9 cellular contexts compared by ENCODE assay signal in the genomic region with DNA sequence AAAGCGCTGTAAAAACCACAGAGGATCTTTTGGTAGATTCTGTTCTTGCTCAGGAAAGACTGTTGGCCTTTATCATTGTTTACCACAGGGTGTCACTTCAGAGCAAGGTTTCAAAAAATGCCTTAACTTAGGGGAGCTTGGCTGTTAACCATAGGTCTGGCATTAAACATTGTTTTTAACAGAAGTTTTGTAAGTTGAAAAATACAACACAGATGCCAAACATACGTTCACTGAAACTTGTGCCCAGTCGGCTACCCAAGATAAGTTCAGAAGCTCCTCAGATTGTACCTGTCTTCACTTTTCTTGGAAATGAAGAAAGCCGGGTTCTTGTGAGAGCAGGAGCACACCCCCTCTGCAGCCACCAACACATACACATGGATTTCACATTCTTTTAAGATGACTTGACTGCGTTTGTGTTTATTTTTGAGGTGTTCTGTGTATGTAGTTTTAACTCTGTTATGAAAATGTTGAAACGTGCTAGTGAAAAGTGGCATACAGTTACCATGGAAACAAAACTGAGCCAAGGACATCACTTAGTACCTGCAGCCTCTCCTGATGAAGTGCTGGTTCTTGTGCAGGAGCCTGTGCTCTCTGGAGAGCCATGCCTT.
A peak's percentile ranks its signal among the peaks of the same experiment; 100 is the strongest.
DNase-seq lines count a peak whose midpoint lies in the region; ATAC-seq, FAIRE-seq and TF ChIP-seq lines count a peak whose summit lies in the region.
"Had no signal": no experiment of that assay in that cellular context is flagged by ENCODE, and none has a peak within 500 bp of the region (broad histone marks: within the 10 kb centered on the region; RNA-seq: fewer than 3 reads in every experiment).

No MANE protein-coding gene starts in this region.

- H3K9me1 ChIP-seq in keratinocyte (ENCODE audit: control insufficient read depth, extremely low read depth, insufficient read depth, low read length): no peaks in the 10 kb centered on the region

- no peaks in the 10 kb centered on the region for H3K4me1 Mint-ChIP-seq in T-helper 2 cell treated with Interferon-gamma antibody and Interleukin-4, amounts not matched to agents 5 μg/mL and 100 μg/mL, for 36 hours (ENCODE audit: low read depth)

- no peaks in the 10 kb centered on the region for H3K9me3 Mint-ChIP-seq in T-helper 2 cell treated with Interferon-gamma antibody and Interleukin-4, amounts not matched to agents 5 μg/mL and 100 μg/mL, for 36 hours
- H3K9me3 Mint-ChIP-seq in activated naive CD4-positive, alpha-beta T cell treated with anti-CD3 and anti-CD28 coated beads, Interleukin-2, amount 50 U/mL, for 72 hours: peaks cover 0 to 6% of the 10 kb centered on the region in 2 donors

- no peak overlapping the region for H3K4me3 Mint-ChIP-seq in T-helper 2 cell treated with Interferon-gamma antibody and Interleukin-4, amounts not matched to agents 5 μg/mL and 100 μg/mL, for 36 hours

- peak; percentile 97 for FAIRE-seq in keratinocyte (lab: Jason Lieb, UNC)

- no peaks in the 10 kb centered on the region for H3K36me3 ChIP-seq in keratinocyte (ENCODE audit: control insufficient read depth in 2 of 2, extremely low read depth in 1 of 2, insufficient read depth in 2 of 2, low read length in 2 of 2)

- no peak overlapping the region for H3K9ac ChIP-seq in keratinocyte (ENCODE audit: control insufficient read depth, extremely low read depth, insufficient read depth, low read length)

- no peak overlapping the region for H3K27ac Mint-ChIP-seq in T-helper 2 cell treated with Interferon-gamma antibody and Interleukin-4, amounts not matched to agents 5 μg/mL and 100 μg/mL, for 36 hours
- no peak overlapping the region for H3K27ac Mint-ChIP-seq in activated naive CD4-positive, alpha-beta T cell treated with anti-CD3 and anti-CD28 coated beads, Interleukin-2, amount 50 U/mL, for 72 hours

- no peaks in the 10 kb centered on the region for H4K20me1 ChIP-seq in keratinocyte (ENCODE audit: control insufficient read depth, extremely low read depth, insufficient read depth, low read length)

- no peaks in the 10 kb centered on the region for H3K36me3 Mint-ChIP-seq in T-helper 2 cell treated with Interferon-gamma antibody and Interleukin-4, amounts not matched to agents 5 μg/mL and 100 μg/mL, for 36 hours (ENCODE audit: low read depth)
- H3K36me3 Mint-ChIP-seq in activated naive CD4-positive, alpha-beta T cell treated with anti-CD3 and anti-CD28 coated beads, Interleukin-2, amount 50 U/mL, for 72 hours: no peaks in the 10 kb centered on the region

- dilution Hi-C loops in keratinocyte (cut with MboI; ENCODE audit: extremely low pct_ligation_motif_present, low sequenced_read_pairs): loop anchor here (25.0 kb wide), 1 partner anchor 111 kb away; no protein-coding TSS in a partner anchor

- DNase-seq in GM04504 (ENCODE audit: low read depth): peak; percentile 16
- peak; percentile 5 for DNase-seq in LoVo (ENCODE audit: low spot score)
- peak; percentile 7 for DNase-seq in amniotic stem cell (lab: John Stamatoyannopoulos, UW)
- DNase-seq in keratinocyte (ENCODE audit: low read depth, low spot score): no peak
- no peak for DNase-seq in T-helper 2 cell treated with Interferon-gamma antibody and Interleukin-4, amounts not matched to agents 5 μg/mL and 100 μg/mL, for 36 hours (ENCODE audit: low spot score)
- DNase-seq in activated CD4-positive, CD25-positive, alpha-beta regulatory T cell (lab: John Stamatoyannopoulos, UW): no peak
- DNase-seq in activated naive CD4-positive, alpha-beta T cell treated with anti-CD3 and anti-CD28 coated beads, Interleukin-2, amount 50 U/mL, for 72 hours (ENCODE audit: low spot score in 2 of 2): no peak

- no peaks in the 10 kb centered on the region for H3K79me2 ChIP-seq in keratinocyte (ENCODE audit: control insufficient read depth, insufficient read depth, low read length)

- no peak overlapping the region for H3K4me3 ChIP-seq in keratinocyte (ENCODE audit: control insufficient read depth in 2 of 3, extremely low read depth in 1 of 3, insufficient read depth in 2 of 3, low read depth in 1 of 3, low read length in 3 of 3)
- H3K4me3 ChIP-seq: SK-N-MC had no signal

- no peak overlapping the region for H3K27ac ChIP-seq in keratinocyte (ENCODE audit: control insufficient read depth, insufficient read depth, low read length)
- H3K27ac ChIP-seq: SK-N-MC had no signal

- no peaks in the 10 kb centered on the region for H3K4me1 ChIP-seq in keratinocyte (ENCODE audit: control insufficient read depth, extremely low read depth, insufficient read depth, low read length)

- ATAC-seq in HG03565 (IDR thresholded peaks at IDR 0.05; ENCODE audit: unreplicated experiment): no peak
- no peak for ATAC-seq in activated naive CD4-positive, alpha-beta T cell treated with anti-CD3 and anti-CD28 coated beads, Interleukin-2, amount 50 U/mL, for 72 hours

- peaks cover 24% of the 10 kb centered on the region for H3K27me3 Mint-ChIP-seq in T-helper 2 cell treated with Interferon-gamma antibody and Interleukin-4, amounts not matched to agents 5 μg/mL and 100 μg/mL, for 36 hours (ENCODE audit: low read depth)

- no peak overlapping the region for H2AFZ ChIP-seq in keratinocyte (ENCODE audit: control insufficient read depth, low read length)

- TF ChIP-seq CTCF in keratinocyte (optimal IDR thresholded peaks at IDR 0.05 in 1 of 3, IDR thresholded peaks at IDR 0.05 in 1 of 3, conservative IDR thresholded peaks at IDR 0.05 in 1 of 3; ENCODE audit: extremely low read depth in 1 of 3, insufficient read depth in 2 of 3, low read length in 3 of 3): peak in 2 of 3 experiments; percentile 51 to 52

- no peaks in the 10 kb centered on the region for H3K27me3 ChIP-seq in keratinocyte (ENCODE audit: control insufficient read depth, extremely low read depth, insufficient read depth, low read length)

- H3K4me2 ChIP-seq in keratinocyte (ENCODE audit: control insufficient read depth, extremely low read depth, insufficient read depth, low read depth, low read length): no peak overlapping the region

- no peaks in the 10 kb centered on the region for H3K9me3 ChIP-seq in keratinocyte (ENCODE audit: control insufficient read depth, low read depth, low read length)

Comparison
In these comparisons a context has a peak if more than half of its experiments do, and no peak if none do; other contexts are left out.
1. DNase-seq: peak in GM04504 (single experiment), LoVo (single experiment) and amniotic stem cell (single experiment); none in keratinocyte (single experiment), T-helper 2 cell treated with Interferon-gamma antibody and Interleukin-4, amounts not matched to agents 5 μg/mL and 100 μg/mL, for 36 hours (single experiment), activated CD4-positive, CD25-positive, alpha-beta regulatory T cell (0 of 4) and activated naive CD4-positive, alpha-beta T cell treated with anti-CD3 and anti-CD28 coated beads, Interleukin-2, amount 50 U/mL, for 72 hours (0 of 2).